In genomic region chr6:131954099-131954774, GRCh38 we compare ENCODE assay signal across 1 cellular context.
TF ChIP-seq lines count a peak whose summit lies in the region.

No MANE protein-coding gene starts in this region.

TF ChIP-seq in HCT116, 20 proteins besides CTCF, POLR2A, EP300 and RAD21:
- TF ChIP-seq REST (IDR thresholded peaks at IDR 0.05; ENCODE audit: low read depth), result no peak
- no peak for TF ChIP-seq ZNF274 (IDR thresholded peaks at IDR 0.05; ENCODE audit: low read depth, low read length)
- no peak for TF ChIP-seq EZH2phosphoT487 (IDR thresholded peaks at IDR 0.05; ENCODE audit: borderline replicate concordance)
